Comparison of ENCODE assay signal across 8 cellular contexts in the genomic region with DNA sequence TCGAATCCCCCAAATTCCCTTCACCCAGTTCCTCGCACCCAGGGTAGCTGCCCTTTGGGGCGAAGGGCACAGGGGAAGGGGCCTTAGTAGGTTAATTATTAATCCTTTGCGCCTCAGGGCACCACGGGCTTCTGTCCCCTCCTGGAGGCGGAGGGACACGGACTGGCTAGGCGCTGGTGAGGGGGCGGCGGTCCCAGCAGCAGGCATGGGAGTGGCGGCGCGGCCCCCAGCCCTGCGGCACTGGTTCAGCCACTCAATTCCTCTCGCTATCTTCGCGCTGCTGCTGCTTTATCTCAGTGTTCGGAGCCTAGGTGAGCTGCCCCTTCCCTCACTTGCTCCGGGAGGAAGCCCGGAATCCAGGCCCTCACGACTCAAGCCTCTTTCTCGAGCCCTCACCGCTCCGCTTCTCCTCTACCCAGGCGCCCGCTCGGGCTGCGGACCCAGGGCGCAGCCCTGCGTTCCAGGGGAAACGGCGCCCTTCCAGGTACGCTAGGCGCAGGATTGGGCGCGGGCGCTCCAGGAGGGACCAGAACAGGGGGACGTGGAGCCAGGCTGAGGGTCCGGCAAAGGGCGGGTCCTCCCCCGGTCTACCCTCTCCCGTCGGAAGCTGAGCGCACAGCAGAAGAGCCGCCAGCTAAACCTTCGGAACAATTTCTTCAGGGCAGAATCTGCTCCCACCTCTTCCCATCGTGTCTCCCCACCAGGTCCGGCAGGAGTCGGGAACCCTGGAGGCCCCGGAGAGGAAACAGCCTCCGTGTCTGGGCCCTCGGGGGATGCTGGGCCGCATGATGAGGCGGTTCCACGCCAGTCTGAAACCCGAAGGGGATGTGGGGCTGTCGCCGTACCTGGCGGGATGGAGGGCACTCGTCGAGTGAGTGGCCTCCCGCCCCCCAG. TPM values are rescaled to one million over a fixed set of nuclear protein-coding genes. Genes with fewer than 3 reads are reported as not detected.
DNase-seq lines count a peak whose midpoint lies in the region; ATAC-seq and TF ChIP-seq lines count a peak whose summit lies in the region.

A gene (plus strand): TSS at position 158 of the 894 bp plus-strand sequence. CDS start 48 bp downstream, at position 206.

- no peak for TF ChIP-seq POLR2A in ovary (IDR thresholded peaks at IDR 0.05)

- H3K4me1 ChIP-seq in Panc1 (ENCODE audit: control insufficient read depth, insufficient read depth, low read length) (peaks cover 6% of the 10 kb centered on the region), esophagus (ENCODE audit: control insufficient read depth in 2 of 2, insufficient read depth in 2 of 2, low read length in 1 of 2) (peaks cover 13 to 15% of the 10 kb centered on the region in 2 donors), ovary (ENCODE audit: insufficient read depth) (peaks cover 13% of the 10 kb centered on the region)

- in situ Hi-C loops in Panc1 (cut with HindIII; ENCODE audit: low pct_unique_long_range_greater_than_20kb, low sequenced_read_pairs), result no loop called here
- in situ Hi-C loops in G401 (cut with HindIII; ENCODE audit: low sequenced_read_pairs), result no loop called here

- no peak for TF ChIP-seq EP300 in ovary (IDR thresholded peaks at IDR 0.05)

- no peaks in the 10 kb centered on the region for H3K9me3 ChIP-seq in Panc1 (ENCODE audit: control insufficient read depth, insufficient read depth, low read depth, low read length)
- no peaks in the 10 kb centered on the region for H3K9me3 ChIP-seq in esophagus (ENCODE audit: control insufficient read depth in 2 of 2, insufficient read depth in 1 of 2, low read depth in 1 of 2, low read length in 1 of 2)
- H3K9me3 ChIP-seq in ovary, result no peaks in the 10 kb centered on the region

- H3K27me3 ChIP-seq in Panc1 (ENCODE audit: control insufficient read depth, insufficient read depth, low read length) (no peaks in the 10 kb centered on the region), esophagus (ENCODE audit: control insufficient read depth in 1 of 2, insufficient read depth in 2 of 2, low read length in 2 of 2) (no peaks in the 10 kb centered on the region), ovary (no peaks in the 10 kb centered on the region)

- DNase-seq in NCI-H82 (lab: John Stamatoyannopoulos, UW) (peak; percentile 55), NCI-H82 treated with DMSO at 0.1 percent for 48 hours (lab: John Stamatoyannopoulos, UW; ENCODE audit: unreplicated experiment) (no peak), Panc1 (ENCODE audit: low read depth, low spot score) (no peak), ovary (peak in 1 of 5 donors; percentile 49), G401 (ENCODE audit: low spot score) (no peak), SKM-1 (lab: John Stamatoyannopoulos, UW; ENCODE audit: unreplicated experiment) (no peak)

- H3K4me3 ChIP-seq in Panc1 (ENCODE audit: low read depth in 2 of 2, low read length in 2 of 2) (peak within 1 kb of the TSS; percentile 59 to 67), esophagus (ENCODE audit: low read depth in 1 of 2, low read length in 2 of 2) (peak within 1 kb of the TSS; percentile 66 to 69), ovary (peak within 1 kb of the TSS; percentile 74)

- WGBS in esophagus, 2 donors, result 25 to 29% methylated on average over 57 to 62 of the region's 62 CpGs
- 55 to 59% (median 55%) methylated on average over 58 to 62 of the region's 62 CpGs for WGBS in ovary, 3 donors

- POLR2A ChIA-PET in Panc1 (lab: Charles Lee), result no interaction called here

- TF ChIP-seq CTCF in Panc1 (IDR thresholded peaks at IDR 0.05) (no peak), ovary (IDR thresholded peaks at IDR 0.05) (no peak)

- BruUV-seq in Panc1 (replicated peaks; lab: Mats Ljungman, UMichigan), result TSS peak; percentile 53

- H3K27ac ChIP-seq in Panc1 (ENCODE audit: low read length), result peak within 1 kb of the TSS; percentile 61
- peak within 1 kb of the TSS; percentile 98 to 99 for H3K27ac ChIP-seq in esophagus (ENCODE audit: low read depth in 2 of 2, low read length in 1 of 2)
- peak within 1 kb of the TSS; percentile 86 to 89 for H3K27ac ChIP-seq in ovary

- no peaks in the 10 kb centered on the region; the same call in 1 of the 2 replicates for H3K36me3 ChIP-seq in Panc1 (ENCODE audit: control insufficient read depth, insufficient read depth, low read length)
- H3K36me3 ChIP-seq in esophagus (ENCODE audit: control insufficient read depth in 2 of 2, insufficient read depth in 2 of 2, low read length in 1 of 2), result no peaks in the 10 kb centered on the region
- H3K36me3 ChIP-seq in ovary, result no peaks in the 10 kb centered on the region

- intact Hi-C loops in Panc1 (cut with micrococcal nuclease; ENCODE audit: unreplicated experiment), result loop anchor here (5.0 kb wide), 1 partner anchor 93 kb away; no protein-coding TSS in a partner anchor
- intact Hi-C loops in ovary (cut with DNase I), result loop anchor here in 3 of 4 donors (2.0 to 10.0 kb wide), 5 partner anchors 54 to 266 kb away; a partner anchor contains a TSS

- CTCF ChIA-PET in Panc1 (lab: Charles Lee), result interaction anchor here (0.6 kb wide), 1 partner anchor 33 kb away, joined by 4 read pairs; no protein-coding TSS in a partner anchor

- ATAC-seq in Panc1 (no peak), GM19351 (IDR thresholded peaks at IDR 0.05; ENCODE audit: unreplicated experiment) (no peak)

RNA-seq across cellular contexts. Expression of the gene that starts here (rescaled TPM):
- total RNA-seq in Panc1 (2021; ENCODE audit: unreplicated experiment) (not detected), ovary (not detected)
- 0.79 TPM for polyA plus RNA-seq in Panc1 (2012; ENCODE audit: insufficient read length)
- polyA plus RNA-seq in esophagus (under 1 TPM in 1 of 2 donors, not detected in 1; 0.38 TPM), ovary (not detected)
- not detected in 2 replicates for total RNA-seq in G401 (2014; rRNA removed; shearing (Covaris generic))
